In the genomic region with DNA sequence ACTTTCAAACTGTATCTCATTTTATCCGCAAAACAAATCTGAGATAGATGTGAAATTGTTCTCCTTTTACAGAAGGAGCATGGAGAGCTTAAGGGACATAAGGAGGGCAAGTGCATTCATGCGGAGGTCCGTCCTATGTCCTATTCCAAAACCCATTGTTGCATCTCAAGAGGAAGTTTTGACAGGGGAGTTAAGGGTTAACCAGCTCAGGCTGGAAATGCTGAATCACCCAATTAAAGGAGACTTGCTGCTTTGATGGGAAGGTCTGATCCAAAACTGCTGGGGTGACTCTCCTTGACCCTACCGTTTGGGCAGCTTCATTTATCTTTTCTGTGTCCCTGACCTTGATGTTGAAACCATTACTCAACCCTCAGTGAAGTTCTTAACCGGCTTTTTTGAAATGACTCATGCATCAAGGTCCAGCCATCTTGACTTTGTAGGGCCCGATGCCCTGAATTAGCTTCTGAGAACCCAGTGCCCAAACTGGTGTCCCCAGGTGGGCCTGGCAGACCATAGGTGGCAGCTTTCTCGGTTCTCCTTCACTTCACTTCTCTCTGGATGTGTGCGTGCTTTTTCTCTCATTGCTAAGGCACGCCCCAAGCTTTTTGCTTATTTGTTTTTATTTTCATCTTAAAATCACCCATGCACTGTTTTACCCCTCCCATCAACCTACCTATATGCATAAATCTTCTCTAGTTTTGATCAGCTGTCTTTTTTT, we compare ENCODE assay signal across 1 cellular context.
A peak's percentile ranks its signal among the peaks of the same experiment; 100 is the strongest.
TF ChIP-seq lines count a peak whose summit lies in the region.

No MANE protein-coding gene starts in this region.

TF ChIP-seq in A549, 52 proteins besides CTCF, POLR2A, EP300 and RAD21 (continued from another document):
- TF ChIP-seq CHD2 (IDR thresholded peaks at IDR 0.05; ENCODE audit: low read length, partially characterized antibody): no peak
- TF ChIP-seq CBX8 (IDR thresholded peaks at IDR 0.05): no peak
- TF ChIP-seq JUN (IDR thresholded peaks at IDR 0.05): peak; percentile 30 to 67; a peak in 2 of 5 replicates
- peak; percentile 74 for TF ChIP-seq JUNB (IDR thresholded peaks at IDR 0.05)
- TF ChIP-seq ZSCAN20 (CRISPR knock-in tag; IDR thresholded peaks at IDR 0.05): no peak
- TF ChIP-seq, protein P1, sequence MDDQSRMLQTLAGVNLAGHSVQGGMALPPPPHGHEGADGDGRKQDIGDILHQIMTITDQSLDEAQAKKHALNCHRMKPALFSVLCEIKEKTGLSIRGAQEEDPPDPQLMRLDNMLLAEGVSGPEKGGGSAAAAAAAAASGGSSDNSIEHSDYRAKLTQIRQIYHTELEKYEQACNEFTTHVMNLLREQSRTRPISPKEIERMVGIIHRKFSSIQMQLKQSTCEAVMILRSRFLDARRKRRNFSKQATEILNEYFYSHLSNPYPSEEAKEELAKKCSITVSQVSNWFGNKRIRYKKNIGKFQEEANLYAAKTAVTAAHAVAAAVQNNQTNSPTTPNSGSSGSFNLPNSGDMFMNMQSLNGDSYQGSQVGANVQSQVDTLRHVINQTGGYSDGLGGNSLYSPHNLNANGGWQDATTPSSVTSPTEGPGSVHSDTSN (IDR thresholded peaks at IDR 0.05): no peak
- no peak for TF ChIP-seq EHF (CRISPR knock-in tag; IDR thresholded peaks at IDR 0.05)
- TF ChIP-seq ESRRA (IDR thresholded peaks at IDR 0.05; ENCODE audit: borderline replicate concordance, low read length): peak; percentile 84
- no peak for TF ChIP-seq ELK1 (IDR thresholded peaks at IDR 0.05; ENCODE audit: low read depth, low read length)
- TF ChIP-seq SMC3 (IDR thresholded peaks at IDR 0.05): no peak
- TF ChIP-seq, protein P2, sequence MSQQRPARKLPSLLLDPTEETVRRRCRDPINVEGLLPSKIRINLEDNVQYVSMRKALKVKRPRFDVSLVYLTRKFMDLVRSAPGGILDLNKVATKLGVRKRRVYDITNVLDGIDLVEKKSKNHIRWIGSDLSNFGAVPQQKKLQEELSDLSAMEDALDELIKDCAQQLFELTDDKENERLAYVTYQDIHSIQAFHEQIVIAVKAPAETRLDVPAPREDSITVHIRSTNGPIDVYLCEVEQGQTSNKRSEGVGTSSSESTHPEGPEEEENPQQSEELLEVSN (IDR thresholded peaks at IDR 0.05; ENCODE audit: borderline replicate concordance, low read depth): no peak
- TF ChIP-seq FOSL2 (IDR thresholded peaks at IDR 0.05): peak; percentile 73
- peak; percentile 91 for TF ChIP-seq FOSL2 (CRISPR knock-in tag; IDR thresholded peaks at IDR 0.05)
- TF ChIP-seq NFE2L2 (conservative IDR thresholded peaks at IDR 0.05; ENCODE audit: low read length): peak; percentile 82
- peak; percentile 73; the same call in 1 of the 2 replicates for TF ChIP-seq GATA3 (IDR thresholded peaks at IDR 0.05; ENCODE audit: borderline replicate concordance)
- TF ChIP-seq NPAS2 (CRISPR knock-in tag; IDR thresholded peaks at IDR 0.05; ENCODE audit: borderline replicate concordance): no peak
- TF ChIP-seq BHLHE40 (IDR thresholded peaks at IDR 0.05; ENCODE audit: low read depth, low read length): no peak
- TF ChIP-seq, protein P3, sequence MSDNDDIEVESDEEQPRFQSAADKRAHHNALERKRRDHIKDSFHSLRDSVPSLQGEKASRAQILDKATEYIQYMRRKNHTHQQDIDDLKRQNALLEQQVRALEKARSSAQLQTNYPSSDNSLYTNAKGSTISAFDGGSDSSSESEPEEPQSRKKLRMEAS (IDR thresholded peaks at IDR 0.05): no peak; the same call in 1 of the 2 replicates
- TF ChIP-seq CBX2 (IDR thresholded peaks at IDR 0.05; ENCODE audit: borderline replicate concordance, low read depth): no peak
- no peak for TF ChIP-seq EHMT2 (IDR thresholded peaks at IDR 0.05; ENCODE audit: low read depth)
- TF ChIP-seq RNF2 (IDR thresholded peaks at IDR 0.05; ENCODE audit: borderline replicate concordance, low read depth): no peak
- 0 out of 3 replicates have a peak, but pooled peaks have one; percentile 50 for TF ChIP-seq BCL3 (IDR thresholded peaks at IDR 0.05)
- TF ChIP-seq, protein P4, sequence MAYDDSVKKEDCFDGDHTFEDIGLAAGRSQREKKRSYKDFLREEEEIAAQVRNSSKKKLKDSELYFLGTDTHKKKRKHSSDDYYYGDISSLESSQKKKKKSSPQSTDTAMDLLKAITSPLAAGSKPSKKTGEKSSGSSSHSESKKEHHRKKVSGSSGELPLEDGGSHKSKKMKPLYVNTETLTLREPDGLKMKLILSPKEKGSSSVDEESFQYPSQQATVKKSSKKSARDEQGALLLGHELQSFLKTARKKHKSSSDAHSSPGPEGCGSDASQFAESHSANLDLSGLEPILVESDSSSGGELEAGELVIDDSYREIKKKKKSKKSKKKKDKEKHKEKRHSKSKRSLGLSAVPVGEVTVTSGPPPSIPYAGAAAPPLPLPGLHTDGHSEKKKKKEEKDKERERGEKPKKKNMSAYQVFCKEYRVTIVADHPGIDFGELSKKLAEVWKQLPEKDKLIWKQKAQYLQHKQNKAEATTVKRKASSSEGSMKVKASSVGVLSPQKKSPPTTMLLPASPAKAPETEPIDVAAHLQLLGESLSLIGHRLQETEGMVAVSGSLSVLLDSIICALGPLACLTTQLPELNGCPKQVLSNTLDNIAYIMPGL (CRISPR knock-in tag; IDR thresholded peaks at IDR 0.05; ENCODE audit: borderline replicate concordance): no peak
- no peak for TF ChIP-seq NR3C1 (IDR thresholded peaks at IDR 0.05)
- peak; percentile 97 for TF ChIP-seq MAFK (IDR thresholded peaks at IDR 0.05; ENCODE audit: partially characterized antibody)
- TF ChIP-seq ZFP36 (IDR thresholded peaks at IDR 0.05; ENCODE audit: borderline replicate concordance, partially characterized antibody): no peak
